9 cellular contexts compared by ENCODE assay signal in genomic region chr20:6007094-6007528, GRCh38. TPM values are rescaled to one million over a fixed set of nuclear protein-coding genes. Genes with fewer than 3 reads are reported as not detected.
DNase-seq lines count a peak whose midpoint lies in the region; ATAC-seq and TF ChIP-seq lines count a peak whose summit lies in the region.
"Had no signal": no experiment of that assay in that cellular context is flagged by ENCODE, and none has a peak within 500 bp of the region (broad histone marks: within the 10 kb centered on the region; RNA-seq: fewer than 3 reads in every experiment).

No MANE protein-coding gene starts in this region.

- no peak for TF ChIP-seq CTCF in OCI-LY3 (IDR thresholded peaks at IDR 0.05; ENCODE audit: low read depth, low read length)
- TF ChIP-seq CTCF in epithelial cell of esophagus (IDR thresholded peaks at IDR 0.05; ENCODE audit: insufficient read depth, low read depth, low read length, missing control alignments): no peak
- TF ChIP-seq CTCF in psoas muscle (IDR thresholded peaks at IDR 0.05): no peak

- H3K9me3 ChIP-seq in OCI-LY3 (ENCODE audit: insufficient read depth, low read length) (no peaks in the 10 kb centered on the region), psoas muscle (no peaks in the 10 kb centered on the region)

- H3K27ac ChIP-seq in OCI-LY3 (ENCODE audit: low read length) (no peak overlapping the region), psoas muscle (peak overlapping the region; percentile 96)

- H2AFZ ChIP-seq in OCI-LY3 (ENCODE audit: low read depth, low read length): no peak overlapping the region

- H3K36me3 ChIP-seq in OCI-LY3 (replicated peaks; ENCODE audit: low read depth, low read length): peaks cover 20% of the 10 kb centered on the region
- peaks cover 2 to 27% of the 10 kb centered on the region in 2 donors for H3K36me3 ChIP-seq in psoas muscle (ENCODE audit: insufficient read depth in 1 of 2, low read depth in 1 of 2)

- H4K20me1 ChIP-seq in OCI-LY3 (ENCODE audit: insufficient read depth, low read length): peaks cover 19% of the 10 kb centered on the region

- peak overlapping the region; percentile 89 for H3K4me2 ChIP-seq in OCI-LY3 (ENCODE audit: low read length)

- H3K4me1 ChIP-seq in OCI-LY3 (ENCODE audit: low read length) (peaks cover 29% of the 10 kb centered on the region), psoas muscle (peaks cover 10% of the 10 kb centered on the region)

- H3K79me2 ChIP-seq in OCI-LY3 (ENCODE audit: low read length): peaks cover 48% of the 10 kb centered on the region

- DNase-seq in epithelial cell of esophagus (ENCODE audit: low read depth): no peak
- no peak for DNase-seq in psoas muscle
- DNase-seq in occipital lobe (lab: John Stamatoyannopoulos, UW): no peak
- no peak for DNase-seq in activated CD8-positive, alpha-beta memory T cell treated with anti-CD3 and anti-CD28 coated beads, Interleukin-2, amount 50 U/mL, for 4 hours

- ATAC-seq in psoas muscle: no peak
- no peak for ATAC-seq in HG03571 (IDR thresholded peaks at IDR 0.05; ENCODE audit: unreplicated experiment)
- no peak for ATAC-seq in GM18517 (IDR thresholded peaks at IDR 0.05; ENCODE audit: unreplicated experiment)

- H3K27me3 ChIP-seq in OCI-LY3 (ENCODE audit: low read depth, low read length): no peaks in the 10 kb centered on the region
- H3K27me3 ChIP-seq in psoas muscle (ENCODE audit: insufficient read depth in 3 of 3, low read length in 2 of 3): no peaks in the 10 kb centered on the region

- peak overlapping the region; percentile 78 for H3K9ac ChIP-seq in OCI-LY3 (ENCODE audit: low read length)

- intact Hi-C loops in psoas muscle (cut with DNase I): no loop called here

- peak overlapping the region; percentile 86 for H3K4me3 ChIP-seq in GM08714 (ENCODE audit: low read length)
- peak overlapping the region; percentile 78 for H3K4me3 ChIP-seq in OCI-LY3 (ENCODE audit: low read length)
- H3K4me3 ChIP-seq in epithelial cell of esophagus (ENCODE audit: low read length): peak overlapping the region; percentile 74
- peak overlapping the region; percentile 96 for H3K4me3 ChIP-seq in psoas muscle

- 3 to 9% (median 6%) methylated on average over 4 of the region's 4 CpGs for WGBS in psoas muscle, 3 donors

RNA-seq across cellular contexts. Expression of gene CRLS1, which starts 1.2 kb away (rescaled TPM):
- total RNA-seq in psoas muscle (100 to 1,000 TPM in 1 of 4 donors, 10 to 100 TPM in 3; 41.7 to 154 (median 68.2) TPM), occipital lobe (49.4 TPM)
- polyA plus RNA-seq in psoas muscle: 100 to 1,000 TPM in 1 of 3 donors, 10 to 100 TPM in 2; 84.5 to 151 (median 86.5) TPM

RNA-seq across cellular contexts. Expression of gene LRRN4, which starts 46.7 kb away (rescaled TPM):
- total RNA-seq in psoas muscle (under 1 TPM in 1 of 4 donors, not detected in 3; 0.10 TPM), occipital lobe (not detected)
- under 1 TPM in 2 of 3 donors, not detected in 1; 0.03 to 0.09 TPM for polyA plus RNA-seq in psoas muscle
- total RNA-seq: T-helper 1 cell treated with Interleukin-12 subunit alpha and Interleukin-12 subunit beta and Interleukin-4 antibody, amounts not matched to agents 30 ng/mL and 1 ng/mL, for 36 hours had no signal

RNA-seq across cellular contexts. Expression of gene MCM8, which starts 56.7 kb away (rescaled TPM):
- total RNA-seq in psoas muscle: 1 to 10 TPM; 3.9 to 8.0 (median 6.4) TPM
- polyA plus RNA-seq in psoas muscle: 10 to 100 TPM in 1 of 3 donors, 1 to 10 TPM in 2; 2.9 to 14.8 (median 6.1) TPM
- total RNA-seq in occipital lobe: 4.5 TPM

RNA-seq across cellular contexts. Expression of gene TRMT6, which starts 56.8 kb away (rescaled TPM):
- 10 to 100 TPM in 3 of 4 donors, 1 to 10 TPM in 1; 9.0 to 25.9 (median 21.6) TPM for total RNA-seq in psoas muscle
- 100 to 1,000 TPM in 1 of 3 donors, 10 to 100 TPM in 2; 14.9 to 177 (median 25.6) TPM for polyA plus RNA-seq in psoas muscle
- total RNA-seq in occipital lobe: 5.8 TPM
